In genomic region chr6:105364243-105364642, GRCh38 we compare ENCODE assay signal across 18 cellular contexts. TPM values are rescaled to one million over a fixed set of nuclear protein-coding genes. Genes with fewer than 3 reads are reported as not detected.
DNase-seq lines count a peak whose midpoint lies in the region; ATAC-seq and TF ChIP-seq lines count a peak whose summit lies in the region.
"Had no signal": no experiment of that assay in that cellular context is flagged by ENCODE, and none has a peak within 500 bp of the region (broad histone marks: within the 10 kb centered on the region; RNA-seq: fewer than 3 reads in every experiment).

No MANE protein-coding gene starts in this region.

- H3K9me3 Mint-ChIP-seq in stimulated activated effector memory CD8-positive, alpha-beta T cell treated with anti-CD3 and anti-CD28 coated beads, Interleukin-12 subunit alpha, Interleukin-12 subunit beta, amount 100 ng/mL, for 72 hours: no peaks in the 10 kb centered on the region
- no peaks in the 10 kb centered on the region for H3K9me3 Mint-ChIP-seq in type B pancreatic cell
- H3K9me3 Mint-ChIP-seq: activated T-cell treated with anti-CD3 and anti-CD28 coated beads, Interleukin-2, amount 50 U/mL, for 24 hours; dendritic cell treated with granulocyte-macrophage colony-stimulating factor and Interleukin-4, amounts not matched to agents 40 ng/mL and 50 ng/mL, for 4 days had no signal

- peak; percentile 71 for ATAC-seq in stimulated activated effector memory CD8-positive, alpha-beta T cell treated with anti-CD3 and anti-CD28 coated beads, Interleukin-12 subunit alpha, Interleukin-12 subunit beta, amount 100 ng/mL, for 72 hours
- ATAC-seq: activated CD4-positive, alpha-beta T cell treated with anti-CD3 and anti-CD28 coated beads for 36 hours had no signal

- peak overlapping the region; percentile 70 for H3K27ac ChIP-seq in angular gyrus (ENCODE audit: low read depth, low read length)
- H3K27ac ChIP-seq: adrenal gland, C4-2B, HL-60, thoracic aorta had no signal

- H3K4me1 Mint-ChIP-seq in stimulated activated effector memory CD8-positive, alpha-beta T cell treated with anti-CD3 and anti-CD28 coated beads, Interleukin-12 subunit alpha, Interleukin-12 subunit beta, amount 100 ng/mL, for 72 hours: peaks cover 35% of the 10 kb centered on the region
- peaks cover 23% of the 10 kb centered on the region for H3K4me1 Mint-ChIP-seq in type B pancreatic cell (ENCODE audit: unreplicated experiment)

- H3K27ac Mint-ChIP-seq in stimulated activated effector memory CD8-positive, alpha-beta T cell treated with anti-CD3 and anti-CD28 coated beads, Interleukin-12 subunit alpha, Interleukin-12 subunit beta, amount 100 ng/mL, for 72 hours: peak overlapping the region; percentile 70
- H3K27ac Mint-ChIP-seq in type B pancreatic cell: no peak overlapping the region
- H3K27ac Mint-ChIP-seq: activated CD4-positive, alpha-beta T cell treated with anti-CD3 and anti-CD28 coated beads for 36 hours; activated T-cell treated with anti-CD3 and anti-CD28 coated beads, Interleukin-2, amount 50 U/mL, for 24 hours; dendritic cell treated with granulocyte-macrophage colony-stimulating factor and Interleukin-4, amounts not matched to agents 40 ng/mL and 50 ng/mL, for 4 days had no signal

- H3K27me3 Mint-ChIP-seq in type B pancreatic cell: no peaks in the 10 kb centered on the region
- H3K27me3 Mint-ChIP-seq: activated CD4-positive, alpha-beta T cell treated with anti-CD3 and anti-CD28 coated beads for 36 hours; activated T-cell treated with anti-CD3 and anti-CD28 coated beads, Interleukin-2, amount 50 U/mL, for 24 hours; dendritic cell treated with granulocyte-macrophage colony-stimulating factor and Interleukin-4, amounts not matched to agents 40 ng/mL and 50 ng/mL, for 4 days had no signal

- TF ChIP-seq CTCF in type B pancreatic cell (conservative IDR thresholded peaks at IDR 0.05): no peak

- H3K36me3 Mint-ChIP-seq in stimulated activated effector memory CD8-positive, alpha-beta T cell treated with anti-CD3 and anti-CD28 coated beads, Interleukin-12 subunit alpha, Interleukin-12 subunit beta, amount 100 ng/mL, for 72 hours: peaks cover 75% of the 10 kb centered on the region
- H3K36me3 Mint-ChIP-seq in type B pancreatic cell: peaks cover 56% of the 10 kb centered on the region

- peak overlapping the region; percentile 12 for H3K4me3 Mint-ChIP-seq in stimulated activated effector memory CD8-positive, alpha-beta T cell treated with anti-CD3 and anti-CD28 coated beads, Interleukin-12 subunit alpha, Interleukin-12 subunit beta, amount 100 ng/mL, for 72 hours
- H3K4me3 Mint-ChIP-seq in type B pancreatic cell: no peak overlapping the region
- H3K4me3 Mint-ChIP-seq: activated CD4-positive, alpha-beta T cell treated with anti-CD3 and anti-CD28 coated beads for 36 hours; activated T-cell treated with anti-CD3 and anti-CD28 coated beads, Interleukin-2, amount 50 U/mL, for 24 hours; dendritic cell treated with granulocyte-macrophage colony-stimulating factor and Interleukin-4, amounts not matched to agents 40 ng/mL and 50 ng/mL, for 4 days had no signal

- peak; percentile 20 for DNase-seq in iris pigment epithelial cell (ENCODE audit: low read depth)
- no peak for DNase-seq in stimulated activated effector memory CD8-positive, alpha-beta T cell treated with anti-CD3 and anti-CD28 coated beads, Interleukin-12 subunit alpha, Interleukin-12 subunit beta, amount 100 ng/mL, for 72 hours (ENCODE audit: low spot score in 2 of 2)
- DNase-seq in glomerular visceral epithelial cell (ENCODE audit: extremely low spot score): no peak
- DNase-seq in SKM-1 treated with dmso at 0.1 percent for 144 hours (lab: John Stamatoyannopoulos, UW; ENCODE audit: unreplicated experiment): no peak
- no peak for DNase-seq in midbrain (lab: John Stamatoyannopoulos, UW)
- no peak for DNase-seq in type B pancreatic cell (ENCODE audit: extremely low spot score, unreplicated experiment)
- DNase-seq: activated CD4-positive, alpha-beta T cell treated with anti-CD3 and anti-CD28 coated beads for 36 hours; activated T-cell treated with anti-CD3 and anti-CD28 coated beads, Interleukin-2, amount 50 U/mL, for 24 hours; adrenal gland; mesendoderm; NCI-H1436 treated with DMSO at 0.1 percent for 48 hours; stimulated activated CD4-positive, alpha-beta T cell treated with anti-CD3 and anti-CD28 coated beads, Interleukin-15, amount 100 ng/mL, for 24 hours had no signal

TF ChIP-seq in PFSK-1, 5 proteins besides CTCF, POLR2A, EP300 and RAD21:
- no peak for TF ChIP-seq FOXP2 (optimal IDR thresholded peaks at IDR 0.05; ENCODE audit: borderline replicate concordance, extremely low read depth, extremely low read length, insufficient read depth)
- no peak; a peak in 1 of 4 replicates for TF ChIP-seq REST (IDR thresholded peaks at IDR 0.05; ENCODE audit: insufficient read depth in 1 of 2, low read depth in 2 of 2, low read length in 2 of 2)
- 0 out of 2 replicates have a peak, but pooled peaks have one; percentile 18 for TF ChIP-seq SIN3A (IDR thresholded peaks at IDR 0.05; ENCODE audit: borderline replicate concordance, insufficient read depth, low read length)

RNA-seq across cellular contexts. Expression of gene PREP, which starts 38.6 kb away (rescaled TPM):
- 30.8 TPM for polyA plus RNA-seq in PFSK-1 (2012; ENCODE audit: insufficient read length, low read depth)
- total RNA-seq in type B pancreatic cell (ENCODE audit: low replicate concordance): 41.9 and 54.4 TPM in 2 replicates
